In genomic region chr3:196528639-196529233, GRCh38 we compare ENCODE assay signal across 8 cellular contexts. TPM values are rescaled to one million over a fixed set of nuclear protein-coding genes. Genes with fewer than 3 reads are reported as not detected.
A peak's percentile ranks its signal among the peaks of the same experiment; 100 is the strongest.
DNase-seq lines count a peak whose midpoint lies in the region; ATAC-seq and TF ChIP-seq lines count a peak whose summit lies in the region.

No MANE protein-coding gene starts in this region.

- H3K9ac ChIP-seq in ES-I3 (ENCODE audit: low read depth, low read length), result peak overlapping the region; percentile 60; the same call in 1 of the 2 replicates
- H3K9ac ChIP-seq in Loucy (ENCODE audit: low read depth, low read length, poor library complexity, severe bottlenecking), result peak overlapping the region; percentile 67
- H3K9ac ChIP-seq in iPS-20b (ENCODE audit: low read depth, low read length), result peak overlapping the region; percentile 67; the same call in 1 of the 2 replicates

- peak overlapping the region; percentile 96 for H2AFZ ChIP-seq in Loucy (ENCODE audit: low read length)

- no peaks in the 10 kb centered on the region for H3K79me2 ChIP-seq in Loucy (ENCODE audit: insufficient read depth, low read length)

- peak overlapping the region; percentile 72 for H3K4me2 ChIP-seq in Loucy (ENCODE audit: low read depth, low read length, poor library complexity, severe bottlenecking)

- ATAC-seq in GM21737 (IDR thresholded peaks at IDR 0.05; ENCODE audit: unreplicated experiment) (peak; percentile 91), body of pancreas (peak; percentile 68)

- H3K9me3 ChIP-seq in ES-I3 (ENCODE audit: control insufficient read depth, insufficient read depth, low read length), result no peaks in the 10 kb centered on the region
- 0 out of 2 replicates have a peak, but pooled peaks cover 6% of the 10 kb centered on the region for H3K9me3 ChIP-seq in Loucy (ENCODE audit: insufficient read depth, low read depth, low read length)
- no peaks in the 10 kb centered on the region for H3K9me3 ChIP-seq in body of pancreas
- H3K9me3 ChIP-seq in iPS-20b (ENCODE audit: insufficient read depth, low read depth, low read length), result peaks cover 6% of the 10 kb centered on the region

- no peaks in the 10 kb centered on the region for H3K36me3 ChIP-seq in ES-I3 (ENCODE audit: insufficient read depth, low read length)
- H3K36me3 ChIP-seq in Loucy (ENCODE audit: insufficient read depth, low read length), result no peaks in the 10 kb centered on the region
- no peaks in the 10 kb centered on the region for H3K36me3 ChIP-seq in body of pancreas (replicated peaks in 1 of 2; ENCODE audit: insufficient read depth in 1 of 2, low read depth in 2 of 2)
- H3K36me3 ChIP-seq in iPS-20b (ENCODE audit: insufficient read depth, low read depth, low read length), result no peaks in the 10 kb centered on the region

- no peaks in the 10 kb centered on the region for H3K9me2 ChIP-seq in Loucy (replicated peaks; ENCODE audit: low read depth, low read length)

- WGBS in body of pancreas, 2 donors, result 6 to 15% methylated on average over 13 to 50 of the region's 52 CpGs

- intact Hi-C loops in body of pancreas (cut with DNase I), result no loop called here

- H3K4me3 ChIP-seq in Loucy (ENCODE audit: low read length, poor library complexity, severe bottlenecking), result peak overlapping the region; percentile 72
- H3K4me3 ChIP-seq in body of pancreas, result no peak overlapping the region
- H3K4me3 ChIP-seq in iPS-20b (ENCODE audit: low read length), result peak overlapping the region; percentile 71

- H3K27me3 ChIP-seq in Loucy (ENCODE audit: insufficient read depth, low read length, poor library complexity, severe bottlenecking) (no peaks in the 10 kb centered on the region), body of pancreas (peaks cover 0 to 4% of the 10 kb centered on the region in 2 donors), iPS-20b (ENCODE audit: insufficient read depth, low read length) (no peaks in the 10 kb centered on the region; the same call in 1 of the 2 replicates)

- no peak for TF ChIP-seq POLR2A in body of pancreas (IDR thresholded peaks at IDR 0.05)

- H3K27ac ChIP-seq in body of pancreas (no peak overlapping the region), iPS-20b (ENCODE audit: low read length) (no peak overlapping the region)

- H3K4me1 ChIP-seq in ES-I3 (ENCODE audit: insufficient read depth, low read length), result no peaks in the 10 kb centered on the region
- H3K4me1 ChIP-seq in Loucy (ENCODE audit: insufficient read depth, low read length, poor library complexity, severe bottlenecking), result peaks cover 7% of the 10 kb centered on the region
- peaks cover 6% of the 10 kb centered on the region for H3K4me1 ChIP-seq in body of pancreas
- H3K4me1 ChIP-seq in iPS-20b (ENCODE audit: insufficient read depth, low read length), result peaks cover 2% of the 10 kb centered on the region; the same call in 1 of the 2 replicates

- peak; percentile 62 for DNase-seq in T-helper 9 cell
- DNase-seq in body of pancreas, result peak; percentile 26 to 66 (median 55)
- DNase-seq in stimulated activated CD4-positive, alpha-beta T cell treated with anti-CD3 and anti-CD28 coated beads, Interleukin-12 subunit alpha, Interleukin-12 subunit beta, amount 100 ng/mL, for 24 hours (ENCODE audit: low read depth in 2 of 2), result peak; percentile 69 to 82
- no peak for DNase-seq in dedifferentiated amniotic fluid mesenchymal stem cell (ENCODE audit: extremely low spot score)

- no peaks in the 10 kb centered on the region for H3F3A ChIP-seq in Loucy (ENCODE audit: low read depth)

- TF ChIP-seq CTCF in Loucy (conservative IDR thresholded peaks at IDR 0.05; ENCODE audit: low read length) (peak; percentile 74), body of pancreas (IDR thresholded peaks at IDR 0.05) (peak in 6 of 7 experiments; percentile 16 to 65 (median 55))

- H4K20me1 ChIP-seq in Loucy (ENCODE audit: insufficient read depth, low read length, poor library complexity, severe bottlenecking), result no peaks in the 10 kb centered on the region

RNA-seq across cellular contexts. Expression of gene SMCO1, which starts 13.6 kb away (rescaled TPM):
- total RNA-seq in body of pancreas, result not detected

RNA-seq across cellular contexts. Expression of gene RNF168, which starts 25.2 kb away (rescaled TPM):
- total RNA-seq in body of pancreas, result 1 to 10 TPM; 7.0 to 8.9 TPM

RNA-seq across cellular contexts. Expression of gene WDR53, which starts 39.6 kb away (rescaled TPM):
- total RNA-seq in body of pancreas, result 1 to 10 TPM in 1 of 2 donors, under 1 TPM in 1; 0.66 to 4.2 TPM

RNA-seq across cellular contexts. Expression of gene FBXO45, which starts 39.7 kb away (rescaled TPM):
- 1 to 10 TPM; 1.3 to 4.4 TPM for total RNA-seq in body of pancreas

Comparison
In these comparisons a context has a peak if more than half of its experiments do, and no peak if none do; other contexts are left out.
1. H3K4me3 ChIP-seq: peak in Loucy (single experiment) and iPS-20b (single experiment); none in body of pancreas (0 of 2).
2. Peak in every context shown above with its lines, with median percentiles within 50 percentile points of each other: H3K9ac ChIP-seq.